22 cellular contexts compared by ENCODE assay signal in the genomic region with DNA sequence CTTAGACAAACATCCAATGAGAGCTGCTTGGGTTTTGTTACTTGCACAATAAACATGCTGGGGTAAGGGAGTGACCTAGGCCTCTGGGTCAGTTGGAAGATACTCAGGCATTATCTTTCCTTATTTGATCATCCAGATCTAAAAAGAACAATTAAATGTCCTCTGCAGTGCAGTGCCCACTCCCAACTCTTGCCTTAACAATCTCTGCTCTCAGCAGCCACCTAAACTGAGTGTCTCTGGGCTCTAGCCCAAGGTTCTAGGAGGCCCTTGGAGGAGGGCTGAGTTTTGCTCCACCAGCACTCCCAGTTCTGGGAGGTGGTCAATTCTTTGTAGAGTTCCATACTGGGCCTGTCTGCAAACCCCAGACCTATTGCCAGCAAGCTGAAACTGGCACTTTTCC. TPM values are rescaled to one million over a fixed set of nuclear protein-coding genes. Genes with fewer than 3 reads are reported as not detected.
"Had no signal": no experiment of that assay in that cellular context is flagged by ENCODE, and none has a peak within 500 bp of the region (broad histone marks: within the 10 kb centered on the region; RNA-seq: fewer than 3 reads in every experiment).

No MANE protein-coding gene starts in this region.

- H3K27ac Mint-ChIP-seq: activated naive CD8-positive, alpha-beta T cell had no signal

- H3K27ac ChIP-seq: foreskin keratinocyte, ovary, right lobe of liver, stomach, testis, upper lobe of right lung had no signal

- DNase-seq: activated CD4-positive, alpha-beta T cell treated with anti-CD3 and anti-CD28 coated beads, Interleukin-2, amount 10 ng/mL, durations not matched to agents 24 days and 14 days; activated CD4-positive, CD25-positive, alpha-beta regulatory T cell; activated effector memory CD4-positive, alpha-beta T cell treated with anti-CD3 and anti-CD28 coated beads, Interleukin-2, amount 50 U/mL, for 16 hours; activated T-cell treated with anti-CD3 and anti-CD28 coated beads, Interleukin-2, amount 50 U/mL, for 1 hour; amniotic stem cell; central memory CD4-positive, alpha-beta T cell; effector CD8-positive, alpha-beta T cell; foreskin keratinocyte; glutamatergic neuron; hypothalamus; left ventricle myocardium superior; mesenchymal stem cell; ovary; right lobe of liver; stomach; T-helper 2 cell; testis; upper lobe of right lung had no signal

- ATAC-seq: foreskin keratinocyte, left ventricle myocardium superior, right lobe of liver, upper lobe of right lung had no signal

- H3K36me3 ChIP-seq: ovary, right lobe of liver, stomach, upper lobe of right lung had no signal

- H3K9me3 ChIP-seq: ovary, right lobe of liver, stomach, testis, upper lobe of right lung had no signal

- H3K4me3 ChIP-seq: ovary, right lobe of liver, smooth muscle cell, testis, upper lobe of right lung had no signal

- H3K27me3 ChIP-seq: testis had no signal

- H3K4me1 ChIP-seq: foreskin keratinocyte had no signal

RNA-seq across cellular contexts. Expression of a gene that starts 1.8 kb away (rescaled TPM):
- total RNA-seq: activated CD4-positive, alpha-beta T cell treated with anti-CD3 and anti-CD28 coated beads, Interleukin-2, amount 10 ng/mL, durations not matched to agents 24 days and 14 days; foreskin keratinocyte; kidney epithelial cell; left ventricle myocardium superior; right lobe of liver; smooth muscle cell; upper lobe of right lung had no signal
- polyA plus RNA-seq: neural cell, ovary, smooth muscle cell had no signal

RNA-seq across cellular contexts. Expression of a gene that starts 8.1 kb away (rescaled TPM):
- total RNA-seq: activated CD4-positive, alpha-beta T cell treated with anti-CD3 and anti-CD28 coated beads, Interleukin-2, amount 10 ng/mL, durations not matched to agents 24 days and 14 days; left ventricle myocardium superior; upper lobe of right lung had no signal
- polyA plus RNA-seq: smooth muscle cell had no signal

RNA-seq across cellular contexts. Expression of a gene that starts 52.4 kb away (rescaled TPM):
- total RNA-seq: activated CD4-positive, alpha-beta T cell treated with anti-CD3 and anti-CD28 coated beads, Interleukin-2, amount 10 ng/mL, durations not matched to agents 24 days and 14 days; foreskin keratinocyte; kidney epithelial cell; left ventricle myocardium superior; right lobe of liver; smooth muscle cell; stomach; upper lobe of right lung had no signal
- polyA plus RNA-seq: foreskin keratinocyte, neural cell, ovary, smooth muscle cell, stomach had no signal
